In genomic region chr1:41758490-41758889, GRCh38 we compare ENCODE assay signal across 23 cellular contexts.
DNase-seq lines count a peak whose midpoint lies in the region; ATAC-seq and TF ChIP-seq lines count a peak whose summit lies in the region.
"Had no signal": no experiment of that assay in that cellular context is flagged by ENCODE, and none has a peak within 500 bp of the region (broad histone marks: within the 10 kb centered on the region; RNA-seq: fewer than 3 reads in every experiment).

No MANE protein-coding gene starts in this region.

- H2AFZ ChIP-seq in osteoblast (ENCODE audit: low read length) = no peak overlapping the region
- H2AFZ ChIP-seq in OCI-LY7 (ENCODE audit: low read length) = no peak overlapping the region
- H2AFZ ChIP-seq: GM23338, parathyroid adenoma had no signal

- no peaks in the 10 kb centered on the region for H3K79me2 ChIP-seq in osteoblast (ENCODE audit: insufficient read depth, low read length)
- H3K79me2 ChIP-seq in OCI-LY7 (ENCODE audit: insufficient read depth, low read depth, low read length) = no peaks in the 10 kb centered on the region
- H3K79me2 ChIP-seq: parathyroid adenoma had no signal

- H3K4me1 ChIP-seq in osteoblast (ENCODE audit: insufficient read depth, low read length) (peaks cover 16% of the 10 kb centered on the region), OCI-LY7 (ENCODE audit: insufficient read depth, low read length, poor library complexity, severe bottlenecking) (peaks cover 12% of the 10 kb centered on the region)
- H3K4me1 ChIP-seq: gastroesophageal sphincter, parathyroid adenoma, stomach, tibial nerve had no signal

- H3K4me2 ChIP-seq in osteoblast (ENCODE audit: insufficient read depth, low read length) (peak overlapping the region; percentile 43), OCI-LY7 (ENCODE audit: low read length) (no peak overlapping the region)
- H3K4me2 ChIP-seq: GM23338 had no signal

- no TSS peak for BruUV-seq in OCI-LY7 (replicated peaks; lab: Mats Ljungman, UMichigan)

- intact Hi-C loops in OCI-LY7 (cut with micrococcal nuclease; ENCODE audit: unreplicated experiment) = loop anchor here (10.0 kb wide), 2 partner anchors 106 to 184 kb away; no protein-coding TSS in a partner anchor

- no peaks in the 10 kb centered on the region for H3K36me3 ChIP-seq in osteoblast (ENCODE audit: insufficient read depth, low read length)
- no peaks in the 10 kb centered on the region for H3K36me3 ChIP-seq in OCI-LY7 (ENCODE audit: insufficient read depth, low read length)
- H3K36me3 ChIP-seq: gastroesophageal sphincter, stomach, tibial nerve, WERI-Rb-1 had no signal

- CTCF ChIA-PET in OCI-LY7 (lab: Charles Lee; ENCODE audit: unreplicated experiment) = no interaction called here

- H3K9me3 ChIP-seq in osteoblast (ENCODE audit: low read depth, low read length) = no peaks in the 10 kb centered on the region
- H3K9me3 ChIP-seq in OCI-LY7 (ENCODE audit: low read length) = 0 out of 2 replicates have a peak, but pooled peaks cover 13% of the 10 kb centered on the region
- H3K9me3 ChIP-seq: gastroesophageal sphincter had no signal

- H3K27me3 ChIP-seq in osteoblast (ENCODE audit: insufficient read depth, low read length) = no peaks in the 10 kb centered on the region
- H3K27me3 ChIP-seq: gastroesophageal sphincter, stomach, tibial nerve had no signal

- no peaks in the 10 kb centered on the region for H3K9me2 ChIP-seq in OCI-LY7 (ENCODE audit: insufficient read depth, low read length)

- POLR2A ChIA-PET in OCI-LY7 (lab: Charles Lee) = interaction anchor here (0.6 kb wide), 1 partner anchor 129 kb away, joined by 3 read pairs; no protein-coding TSS in a partner anchor

- H4K20me1 ChIP-seq in osteoblast (ENCODE audit: insufficient read depth, low read length) = no peaks in the 10 kb centered on the region
- H4K20me1 ChIP-seq in OCI-LY7 (ENCODE audit: insufficient read depth, low read length) = no peaks in the 10 kb centered on the region

- TF ChIP-seq CTCF in osteoblast (IDR thresholded peaks at IDR 0.05; ENCODE audit: extremely low read depth, low read depth, low read length) (no peak), OCI-LY7 (conservative IDR thresholded peaks at IDR 0.05; ENCODE audit: low read length) (no peak)

- H3K4me3 ChIP-seq in osteoblast (ENCODE audit: insufficient read depth, low read length) (no peak overlapping the region), OCI-LY7 (ENCODE audit: low read depth, low read length, poor library complexity, severe bottlenecking) (no peak overlapping the region)
- H3K4me3 ChIP-seq: gastroesophageal sphincter, GM23338, stomach, tibial nerve had no signal

- peak; percentile 60 for DNase-seq in EH (ENCODE audit: low read depth)
- peak; percentile 59 for DNase-seq in RPMI7951 (ENCODE audit: low read depth)
- peak; percentile 38 for DNase-seq in fibroblast of gingiva (ENCODE audit: low read depth)
- no peak for DNase-seq in osteoblast (ENCODE audit: insufficient read length, low spot score, missing footprints)
- no peak for DNase-seq in SKM-1 (lab: John Stamatoyannopoulos, UW; ENCODE audit: unreplicated experiment)
- no peak for DNase-seq in NCI-H2081 (lab: John Stamatoyannopoulos, UW)
- no peak for DNase-seq in OCI-LY7 (ENCODE audit: low spot score)
- DNase-seq: activated CD4-positive, alpha-beta T cell treated with anti-CD3 and anti-CD28 coated beads, Interleukin-2, amount 50 U/mL, for 1 hour; islet precursor cell; Karpas-422; natural killer cell; NCI-H187; NCI-H526 treated with DMSO at 0.1 percent for 48 hours; RPMI8226; stimulated activated CD8-positive, alpha-beta memory T cell treated with anti-CD3 and anti-CD28 coated beads, Interleukin-4, amount 100 ng/mL, for 48 hours; stomach; WERI-Rb-1 had no signal

- ATAC-seq in GM18861 (IDR thresholded peaks at IDR 0.05; ENCODE audit: unreplicated experiment) = no peak
- ATAC-seq: gastroesophageal sphincter, GM23338, natural killer cell, sciatic nerve had no signal

- H3K27ac ChIP-seq in osteoblast (ENCODE audit: low read depth, low read length) (peak overlapping the region; percentile 81), OCI-LY7 (ENCODE audit: low read depth, low read length, poor library complexity, severe bottlenecking) (no peak overlapping the region)
- H3K27ac ChIP-seq: gastroesophageal sphincter, parathyroid adenoma, stomach, tibial nerve, WERI-Rb-1 had no signal

Comparison
In these comparisons a context has a peak if more than half of its experiments do, and no peak if none do; other contexts are left out.
1. DNase-seq: peak in EH (single experiment), RPMI7951 (single experiment) and fibroblast of gingiva (single experiment); none in osteoblast (single experiment), SKM-1 (single experiment), NCI-H2081 (0 of 2) and OCI-LY7 (single experiment).